9 cellular contexts compared by ENCODE assay signal in the genomic region with DNA sequence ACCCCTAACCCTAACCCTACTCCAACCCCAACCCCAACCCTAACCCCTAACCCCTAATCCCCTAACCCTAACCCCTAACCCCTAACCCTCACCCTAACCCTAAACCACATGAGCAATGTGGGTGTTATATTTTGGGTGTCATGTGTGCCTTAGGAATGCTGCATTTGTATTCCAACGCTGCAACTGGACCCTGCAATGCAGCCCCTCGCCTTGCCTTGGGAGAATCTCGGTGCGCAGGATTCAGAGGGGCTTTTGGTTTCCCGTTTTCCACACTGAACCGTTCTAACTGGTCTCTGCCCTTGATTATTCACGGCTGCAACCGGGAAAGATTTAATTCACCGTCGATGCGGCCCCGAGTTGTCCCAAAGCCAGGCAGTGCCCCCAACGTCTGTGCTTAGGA. TPM values are rescaled to one million over a fixed set of nuclear protein-coding genes. Genes with fewer than 3 reads are reported as not detected.
A peak's percentile ranks its signal among the peaks of the same experiment; 100 is the strongest.
DNase-seq lines count a peak whose midpoint lies in the region; ATAC-seq, FAIRE-seq and TF ChIP-seq lines count a peak whose summit lies in the region.
"Not testable (repeated sequence)": the region's sequence is repeated elsewhere in the genome, so short reads cannot be mapped to it uniquely, and the experiment has no call there.
"Had no signal": no experiment of that assay in that cellular context is flagged by ENCODE, and none has a peak within 500 bp of the region (broad histone marks: within the 10 kb centered on the region; RNA-seq: fewer than 3 reads in every experiment).

No MANE protein-coding gene starts in this region.

- not testable (repeated sequence) for TF ChIP-seq POLR2A in A549 (IDR thresholded peaks at IDR 0.05; ENCODE audit: low read length)

- H3K9me3 Mint-ChIP-seq in WTC11, result peaks cover 13% of the 10 kb centered on the region
- H3K9me3 Mint-ChIP-seq in immature natural killer cell; progenitor cell of endocrine pancreas (ENCODE audit: low read depth): not testable (repeated sequence)

- H3K27ac Mint-ChIP-seq in WTC11, immature natural killer cell, progenitor cell of endocrine pancreas: not testable (repeated sequence)

- H3K9me3 ChIP-seq in A549; HUES64 (ENCODE audit: insufficient read depth, low read depth, low read length): not testable (repeated sequence)

- H3K4me3 ChIP-seq in A549, result peak overlapping the region; percentile 51
- peak overlapping the region; percentile 27; the same call in 1 of the 2 replicates for H3K4me3 ChIP-seq in HUES64 (ENCODE audit: low read length)
- H3K4me3 ChIP-seq in astrocyte of the spinal cord (ENCODE audit: low read depth, low read length), result peak overlapping the region; percentile 29
- H3K4me3 ChIP-seq in epithelial cell of esophagus (ENCODE audit: low read length), result peak overlapping the region; percentile 33

- not testable (repeated sequence) for DNase-seq in A549 (ENCODE audit: low read depth in 1 of 2, low spot score in 1 of 2); WTC11 (ENCODE audit: low spot score); astrocyte of the spinal cord (ENCODE audit: low read depth, low spot score); epithelial cell of esophagus (ENCODE audit: low read depth); immature natural killer cell; progenitor cell of endocrine pancreas (ENCODE audit: low spot score, unreplicated experiment)
- DNase-seq in ELF-1 (ENCODE audit: low read depth, low spot score), result peak; percentile 5

- H3K4me2 ChIP-seq in A549, result peak overlapping the region; percentile 51; the same call in 1 of the 3 replicates

- CTCF ChIA-PET in A549 (lab: Yijun Ruan, JAX); WTC11 (lab: Charles Lee): not testable (repeated sequence)

- in situ Hi-C loops in astrocyte of the spinal cord (cut with HindIII; ENCODE audit: low sequenced_read_pairs), result not testable (repeated sequence)

- POLR2A ChIA-PET in A549 (lab: Yijun Ruan, JAX); WTC11 (lab: Charles Lee): not testable (repeated sequence)

- H3K9ac ChIP-seq in HUES64 (ENCODE audit: low read depth, low read length), result not testable (repeated sequence)

- WGBS in A549 (ENCODE audit: missing lambda C conversion rate), result 79% methylated on average over 13 of the region's 13 CpGs
- WGBS in HUES64, result 92% methylated on average over 12 of the region's 13 CpGs

- peak overlapping the region; percentile 58 to 79; a peak in 4 of 6 replicates for H3K27ac ChIP-seq in A549
- H3K27ac ChIP-seq in HUES64 (ENCODE audit: low read depth, low read length), result not testable (repeated sequence)

- not testable (repeated sequence) for H3K27me3 ChIP-seq in HUES64 (ENCODE audit: insufficient read depth, low read length)

- H3K27me3 Mint-ChIP-seq in WTC11 (ENCODE audit: low read depth); immature natural killer cell (ENCODE audit: low read depth in 3 of 3); progenitor cell of endocrine pancreas: not testable (repeated sequence)

- TF ChIP-seq CTCF in A549 (IDR thresholded peaks at IDR 0.05); WTC11 (IDR thresholded peaks at IDR 0.05); astrocyte of the spinal cord (IDR thresholded peaks at IDR 0.05; ENCODE audit: low read depth, low read length); epithelial cell of esophagus (IDR thresholded peaks at IDR 0.05; ENCODE audit: insufficient read depth, low read depth, low read length, missing control alignments); progenitor cell of endocrine pancreas (IDR thresholded peaks at IDR 0.05; ENCODE audit: unreplicated experiment): not testable (repeated sequence)

- ATAC-seq in A549, WTC11: not testable (repeated sequence)

- H3K36me3 ChIP-seq in HUES64 (ENCODE audit: insufficient read depth, low read length), result not testable (repeated sequence)

- TF ChIP-seq EP300 in A549 (IDR thresholded peaks at IDR 0.05), result not testable (repeated sequence)

- H3K4me3 Mint-ChIP-seq in WTC11 (peak overlapping the region; percentile 56), immature natural killer cell (peak overlapping the region in 3 of 5 donors; percentile 17 to 38 (median 21)), progenitor cell of endocrine pancreas (ENCODE audit: low read depth) (peak overlapping the region; percentile 49)

- not testable (repeated sequence) for H3K4me1 ChIP-seq in A549; HUES64 (ENCODE audit: insufficient read depth, low read length)

- not testable (repeated sequence) for H3K4me1 Mint-ChIP-seq in WTC11; immature natural killer cell; progenitor cell of endocrine pancreas (ENCODE audit: low read depth)

- not testable (repeated sequence) for TF ChIP-seq RAD21 in A549 (conservative IDR thresholded peaks at IDR 0.05 in 1 of 2, IDR thresholded peaks at IDR 0.05 in 1 of 2)

- FAIRE-seq in A549 (lab: Jason Lieb, UNC), result not testable (repeated sequence)

- not testable (repeated sequence) for H3K36me3 Mint-ChIP-seq in WTC11; immature natural killer cell; progenitor cell of endocrine pancreas (ENCODE audit: insufficient read depth)

RNA-seq across cellular contexts. Expression of gene PLPP2, which starts 45.3 kb away (rescaled TPM):
- polyA plus RNA-seq in A549 (2011; rRNA removed) (44.2 and 55.1 TPM in 2 replicates), A549 (2017; fragmentation: RNase III; extraction: RNeasy Plus Mini Kit Qiagen cat#74134 plus additional on column Dnase treatment) (89.6 to 100 TPM (median 90.9 TPM) in 3 replicates), immature natural killer cell (under 1 TPM in 1 of 3 donors, not detected in 2; 0.33 TPM)
- 138 and 163 TPM in 2 replicates for polyA plus RNA-seq in A549 (2012; cell fraction: cytosol; rRNA removed)
- 214 and 240 TPM in 2 replicates for polyA plus RNA-seq in A549 (2012; cell fraction: nucleus; rRNA removed)
- polyA minus RNA-seq in A549 (2011; rRNA and poly(A)+ RNA removed), result 65.6 and 70.1 TPM in 2 replicates
- 39.5 TPM for polyA plus RNA-seq in HUES64 (2013, experiment 1 of 2)
- polyA plus RNA-seq in HUES64 (2013, experiment 2 of 2), result 28.5 TPM
- total RNA-seq in WTC11 (2021) (78.7 to 102 TPM (median 99.6 TPM) in 3 replicates), progenitor cell of endocrine pancreas (46.3 and 52.7 TPM in 2 replicates)
- total RNA-seq: LHCN-M2 had no signal
